In the genomic region with DNA sequence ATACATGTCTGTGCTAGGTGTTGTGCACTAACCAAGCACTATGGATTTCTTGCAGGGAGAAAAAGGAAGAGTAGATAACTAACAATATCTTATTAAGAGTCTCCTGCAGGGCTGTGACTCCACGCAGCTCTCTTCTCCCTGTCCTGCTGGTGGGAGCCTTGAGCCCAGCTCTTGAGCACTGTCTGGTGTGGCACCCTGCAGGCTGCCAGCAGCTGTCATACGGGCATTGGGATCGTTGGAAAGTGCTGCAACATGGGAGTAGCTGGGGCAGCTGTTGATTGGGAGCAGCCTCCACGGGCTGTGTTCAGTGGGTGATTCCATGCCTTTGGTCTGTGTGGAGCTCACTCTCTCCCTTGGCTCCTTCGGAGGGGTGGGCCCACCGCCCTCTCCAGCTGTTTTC, we compare ENCODE assay signal across 1 cellular context.
TF ChIP-seq lines count a peak whose summit lies in the region.

No MANE protein-coding gene starts in this region.

TF ChIP-seq in HEK293, 187 proteins besides CTCF, POLR2A, EP300 and RAD21 (continued from another document):
- peak; percentile 62; the same call in 1 of the 2 replicates for TF ChIP-seq ZFP69B (tag by site-specific recombination; IDR thresholded peaks at IDR 0.05)
TF ChIP-seq in HEK293: peak in this region for 4.
